In genomic region chr6:28497306-28497705, GRCh38 we compare ENCODE assay signal across 3 cellular contexts.
TF ChIP-seq lines count a peak whose summit lies in the region.

No MANE protein-coding gene starts in this region.

TF ChIP-seq in HEK293T, 16 proteins besides CTCF, POLR2A, EP300 and RAD21:
- TF ChIP-seq CTBP1 (IDR thresholded peaks at IDR 0.05; ENCODE audit: borderline replicate concordance) (no peak), L3MBTL2 (conservative IDR thresholded peaks at IDR 0.05) (no peak)
- TF ChIP-seq, protein P1, sequence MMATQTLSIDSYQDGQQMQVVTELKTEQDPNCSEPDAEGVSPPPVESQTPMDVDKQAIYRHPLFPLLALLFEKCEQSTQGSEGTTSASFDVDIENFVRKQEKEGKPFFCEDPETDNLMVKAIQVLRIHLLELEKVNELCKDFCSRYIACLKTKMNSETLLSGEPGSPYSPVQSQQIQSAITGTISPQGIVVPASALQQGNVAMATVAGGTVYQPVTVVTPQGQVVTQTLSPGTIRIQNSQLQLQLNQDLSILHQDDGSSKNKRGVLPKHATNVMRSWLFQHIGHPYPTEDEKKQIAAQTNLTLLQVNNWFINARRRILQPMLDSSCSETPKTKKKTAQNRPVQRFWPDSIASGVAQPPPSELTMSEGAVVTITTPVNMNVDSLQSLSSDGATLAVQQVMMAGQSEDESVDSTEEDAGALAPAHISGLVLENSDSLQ (IDR thresholded peaks at IDR 0.05) = peak; percentile 50; the same call in 1 of the 2 replicates
TF ChIP-seq in HEK293T: peak in this region for 1.

TF ChIP-seq in K562, 482 proteins besides CTCF, POLR2A, EP300 and RAD21:
- no peak for TF ChIP-seq ZNF143 (CRISPR knock-in tag; IDR thresholded peaks at IDR 0.05)
- TF ChIP-seq, protein P1 (IDR thresholded peaks at IDR 0.05) = peak; percentile 70
- no peak for TF ChIP-seq C11orf30 (IDR thresholded peaks at IDR 0.05; ENCODE audit: low read depth)

TF ChIP-seq in GM23338, 12 proteins besides CTCF, POLR2A, EP300 and RAD21:
- no peak for TF ChIP-seq EZH2phosphoT487 (IDR thresholded peaks at IDR 0.05; ENCODE audit: unreplicated experiment)
- TF ChIP-seq CREB1 (CRISPR knock-in tag; IDR thresholded peaks at IDR 0.05; ENCODE audit: low read depth) = no peak
- no peak for TF ChIP-seq JUNB (IDR thresholded peaks at IDR 0.05; ENCODE audit: unreplicated experiment)
- TF ChIP-seq EZH2 (IDR thresholded peaks at IDR 0.05; ENCODE audit: low read depth, unreplicated experiment) = no peak
- TF ChIP-seq POLR2AphosphoS5 (IDR thresholded peaks at IDR 0.05; ENCODE audit: low read depth) = no peak
- TF ChIP-seq ZNF331 (CRISPR knock-in tag; IDR thresholded peaks at IDR 0.05; ENCODE audit: low read depth) = no peak
- no peak for TF ChIP-seq ETS1 (IDR thresholded peaks at IDR 0.05)
- no peak for TF ChIP-seq ZNF462 (CRISPR knock-in tag; IDR thresholded peaks at IDR 0.05)
- no peak for TF ChIP-seq NANOG (IDR thresholded peaks at IDR 0.05; ENCODE audit: borderline replicate concordance)
- TF ChIP-seq STAT1 (IDR thresholded peaks at IDR 0.05; ENCODE audit: unreplicated experiment) = no peak
- no peak for TF ChIP-seq REST (IDR thresholded peaks at IDR 0.05; ENCODE audit: unreplicated experiment)
- no peak for TF ChIP-seq ZNF114 (CRISPR knock-in tag; IDR thresholded peaks at IDR 0.05)
TF ChIP-seq in GM23338: peak in this region for 0.
